Comparison of ENCODE assay signal across 8 cellular contexts in the genomic region with DNA sequence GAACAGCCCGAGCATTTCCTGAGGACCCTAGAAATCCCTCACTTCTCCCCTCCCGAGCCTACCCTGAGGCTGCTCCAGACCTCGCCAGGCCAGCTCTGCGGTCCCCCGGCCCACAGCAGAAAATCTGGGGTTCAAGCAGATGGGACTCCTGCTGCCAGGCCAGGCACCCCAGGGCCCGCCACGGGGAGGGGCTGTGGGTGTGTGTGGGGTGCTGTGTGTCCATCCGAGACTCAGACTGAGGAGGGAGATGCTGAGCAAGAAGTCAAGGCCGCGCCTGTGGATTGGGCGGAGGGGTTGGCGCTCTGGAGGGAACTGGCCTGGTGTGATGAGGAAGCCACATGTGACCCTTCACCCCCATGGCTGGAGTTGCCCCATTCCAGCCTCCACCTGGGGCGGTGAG.
"Had no signal": no experiment of that assay in that cellular context is flagged by ENCODE, and none has a peak within 500 bp of the region (broad histone marks: within the 10 kb centered on the region; RNA-seq: fewer than 3 reads in every experiment).

No MANE protein-coding gene starts in this region.

- H3K4me3 Mint-ChIP-seq: IgD-negative memory B cell had no signal

- H3K4me1 Mint-ChIP-seq: IgD-negative memory B cell had no signal

- FAIRE-seq: HepG2, HTR-8/SVneo had no signal

- H3K27ac ChIP-seq: HL-60, KMS-11 had no signal

- H3K36me3 Mint-ChIP-seq: IgD-negative memory B cell had no signal

- DNase-seq: IMR-90, KBM-7, KG1 had no signal

- H3K9ac ChIP-seq: KMS-11 had no signal

- H3K27me3 Mint-ChIP-seq: IgD-negative memory B cell had no signal

- H3K27ac Mint-ChIP-seq: IgD-negative memory B cell had no signal

- H3K4me2 ChIP-seq: KMS-11 had no signal

- H3K9me3 Mint-ChIP-seq: IgD-negative memory B cell had no signal
